Comparison of ENCODE assay signal across 32 cellular contexts in genomic region chr16:66701516-66701915, GRCh38.
"Had no signal": no experiment of that assay in that cellular context is flagged by ENCODE, and none has a peak within 500 bp of the region (broad histone marks: within the 10 kb centered on the region; RNA-seq: fewer than 3 reads in every experiment).

No MANE protein-coding gene starts in this region.

- H3K9me2 ChIP-seq: SK-N-SH had no signal

- H3K36me3 ChIP-seq: ascending aorta, cardiac muscle cell, MG63, Peyer's patch, SJSA1 had no signal

- H3K4me2 ChIP-seq: SK-N-SH had no signal

- H3K9me3 ChIP-seq: ascending aorta, MG63, Peyer's patch, SJSA1, SK-N-SH had no signal

- H3K27ac ChIP-seq: ascending aorta, cardiac muscle cell, Peyer's patch, SJSA1 had no signal

- H3K4me1 Mint-ChIP-seq: activated naive CD4-positive, alpha-beta T cell treated with anti-CD3 and anti-CD28 coated beads, Interleukin-2, amount 50 U/mL, for 24 hours; activated T-helper 17 cell treated with anti-CD3 and anti-CD28 coated beads, Interleukin-2, amount 50 U/mL, for 72 hours; central memory CD8-positive, alpha-beta T cell had no signal

- DNase-seq: activated CD4-positive, alpha-beta T cell treated with anti-CD3 and anti-CD28 coated beads, Interleukin-2, amount 10 ng/mL, durations not matched to agents 24 days and 14 days; activated CD4-positive, alpha-beta T cell treated with anti-CD3 and anti-CD28 coated beads, Interleukin-2, amount 50 U/mL, for 4 hours; activated CD8-positive, alpha-beta T cell treated with anti-CD3 and anti-CD28 coated beads for 36 hours; activated gamma-delta T cell; activated naive CD4-positive, alpha-beta T cell treated with Interleukin-2 at 50 U/mL for 16 hours; activated naive CD8-positive, alpha-beta T cell treated with anti-CD3 and anti-CD28 coated beads, Interleukin-2, amount 10 ng/mL, durations not matched to agents 7 days and 5 days; activated T-cell treated with anti-CD3 and anti-CD28 coated beads, Interleukin-2, amount 50 U/mL, for 1 hour; activated T-cell treated with anti-CD3 and anti-CD28 coated beads, Interleukin-2, amount 50 U/mL, for 72 hours; amygdala; Karpas-422; MG63; NCI-H1048; NCI-H1105 treated with DMSO at 0.1 percent for 48 hours; NCI-H1436; NCI-H1694; NCI-H1930; NCI-H2081 treated with DMSO at 0.1 percent for 48 hours; NCI-H446 treated with DMSO at 0.1 percent for 48 hours; NCI-H524; NK-92 treated with Interleukin-12 subunit alpha and Interleukin-12 subunit beta, amount 100 ng/mL, for 24 hours; PC-3; Peyer's patch; SHP77 treated with DMSO at 0.1 percent for 48 hours; SK-N-SH had no signal

- H3K27me3 Mint-ChIP-seq: activated naive CD4-positive, alpha-beta T cell treated with anti-CD3 and anti-CD28 coated beads, Interleukin-2, amount 50 U/mL, for 24 hours; central memory CD8-positive, alpha-beta T cell had no signal

- H3K4me3 Mint-ChIP-seq: activated CD4-positive, alpha-beta T cell treated with anti-CD3 and anti-CD28 coated beads, Interleukin-2, amount 10 ng/mL, durations not matched to agents 24 days and 14 days; activated CD8-positive, alpha-beta T cell treated with anti-CD3 and anti-CD28 coated beads for 36 hours; activated naive CD4-positive, alpha-beta T cell treated with anti-CD3 and anti-CD28 coated beads, Interleukin-2, amount 50 U/mL, for 24 hours; activated naive CD8-positive, alpha-beta T cell treated with anti-CD3 and anti-CD28 coated beads, Interleukin-2, amount 10 ng/mL, durations not matched to agents 7 days and 5 days; activated T-cell treated with anti-CD3 and anti-CD28 coated beads, Interleukin-2, amount 50 U/mL, for 72 hours; activated T-helper 17 cell treated with anti-CD3 and anti-CD28 coated beads, Interleukin-2, amount 50 U/mL, for 72 hours; central memory CD8-positive, alpha-beta T cell; T-helper 1 cell treated with Interleukin-12 subunit alpha and Interleukin-12 subunit beta and Interleukin-4 antibody, amounts not matched to agents 30 μg/mL and 1 μg/mL, for 36 hours; T-helper 2 cell treated with Interferon-gamma antibody and Interleukin-4, amounts not matched to agents 5 μg/mL and 100 μg/mL, for 36 hours had no signal

- H3K9ac ChIP-seq: SK-N-SH had no signal

- H3K4me3 ChIP-seq: ascending aorta, cardiac muscle cell, MG63, Peyer's patch, SJSA1 had no signal

- H3K27ac Mint-ChIP-seq: activated CD4-positive, alpha-beta T cell treated with anti-CD3 and anti-CD28 coated beads, Interleukin-2, amount 10 ng/mL, durations not matched to agents 24 days and 14 days; activated CD8-positive, alpha-beta T cell treated with anti-CD3 and anti-CD28 coated beads for 36 hours; activated naive CD4-positive, alpha-beta T cell treated with anti-CD3 and anti-CD28 coated beads, Interleukin-2, amount 50 U/mL, for 24 hours; activated naive CD8-positive, alpha-beta T cell treated with anti-CD3 and anti-CD28 coated beads, Interleukin-2, amount 10 ng/mL, durations not matched to agents 7 days and 5 days; activated T-cell treated with anti-CD3 and anti-CD28 coated beads, Interleukin-2, amount 50 U/mL, for 72 hours; activated T-helper 17 cell treated with anti-CD3 and anti-CD28 coated beads, Interleukin-2, amount 50 U/mL, for 72 hours; T-helper 1 cell treated with Interleukin-12 subunit alpha and Interleukin-12 subunit beta and Interleukin-4 antibody, amounts not matched to agents 30 μg/mL and 1 μg/mL, for 36 hours; T-helper 2 cell treated with Interferon-gamma antibody and Interleukin-4, amounts not matched to agents 5 μg/mL and 100 μg/mL, for 36 hours had no signal

- H3K36me3 Mint-ChIP-seq: activated naive CD4-positive, alpha-beta T cell treated with anti-CD3 and anti-CD28 coated beads, Interleukin-2, amount 50 U/mL, for 24 hours had no signal

- H3K9me3 Mint-ChIP-seq: activated CD4-positive, alpha-beta T cell treated with anti-CD3 and anti-CD28 coated beads, Interleukin-2, amount 10 ng/mL, durations not matched to agents 24 days and 14 days; activated CD8-positive, alpha-beta T cell treated with anti-CD3 and anti-CD28 coated beads for 36 hours; activated naive CD4-positive, alpha-beta T cell treated with anti-CD3 and anti-CD28 coated beads, Interleukin-2, amount 50 U/mL, for 24 hours; activated T-cell treated with anti-CD3 and anti-CD28 coated beads, Interleukin-2, amount 50 U/mL, for 72 hours; activated T-helper 17 cell treated with anti-CD3 and anti-CD28 coated beads, Interleukin-2, amount 50 U/mL, for 72 hours; central memory CD8-positive, alpha-beta T cell; T-helper 1 cell treated with Interleukin-12 subunit alpha and Interleukin-12 subunit beta and Interleukin-4 antibody, amounts not matched to agents 30 μg/mL and 1 μg/mL, for 36 hours; T-helper 2 cell treated with Interferon-gamma antibody and Interleukin-4, amounts not matched to agents 5 μg/mL and 100 μg/mL, for 36 hours had no signal

- H3K27me3 ChIP-seq: ascending aorta, cardiac muscle cell, MG63, Peyer's patch, SJSA1 had no signal
